In the genomic region with DNA sequence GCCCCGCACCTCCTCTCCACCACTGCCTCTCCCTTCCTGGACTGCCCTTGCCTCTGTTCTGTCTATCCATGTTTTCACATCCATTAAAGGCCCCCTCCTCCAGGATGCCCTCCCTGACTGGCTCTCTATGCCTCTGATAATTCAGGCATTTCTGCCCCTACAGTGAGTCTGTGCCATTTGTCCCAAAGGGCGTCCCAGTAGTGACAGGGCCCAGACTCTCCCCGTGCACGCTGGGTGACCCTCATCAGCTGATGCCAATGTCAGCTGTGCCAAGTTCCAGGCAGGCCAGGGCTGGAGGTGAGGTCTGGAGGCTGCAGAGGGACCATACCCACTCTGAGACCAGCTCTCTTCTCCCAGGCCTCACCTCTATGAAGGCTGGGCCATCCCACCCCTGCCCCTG, we compare ENCODE assay signal across 1 cellular context.
TF ChIP-seq lines count a peak whose summit lies in the region.

No MANE protein-coding gene starts in this region.

TF ChIP-seq in IMR-90, 13 proteins besides CTCF, POLR2A, EP300 and RAD21:
- TF ChIP-seq NFE2L2 (IDR thresholded peaks at IDR 0.05; ENCODE audit: low read depth, low read length) (no peak), BHLHE40 (IDR thresholded peaks at IDR 0.05; ENCODE audit: low read depth, low read length) (no peak), RFX5 (IDR thresholded peaks at IDR 0.05; ENCODE audit: low read depth, low read length) (no peak)
